Comparison of ENCODE assay signal across 23 cellular contexts in genomic region chr10:112797221-112797620, GRCh38.
"Had no signal": no experiment of that assay in that cellular context is flagged by ENCODE, and none has a peak within 500 bp of the region (broad histone marks: within the 10 kb centered on the region; RNA-seq: fewer than 3 reads in every experiment).

No MANE protein-coding gene starts in this region.

- H3K27me3 Mint-ChIP-seq: effector memory CD8-positive, alpha-beta T cell; naive thymus-derived CD4-positive, alpha-beta T cell; stimulated activated memory B cell treated with anti-CD40 and anti-IgM and Interleukin-4, amounts not matched to agents 10 μg/mL and 1 μg/mL and 100 μg/mL, for 72 hours; stimulated activated naive CD8-positive, alpha-beta T cell treated with anti-CD3 and anti-CD28 coated beads, Interleukin-15, Interleukin-2, amounts not matched to agents 100 ng/mL and 50 ng/mL, for 24 hours had no signal

- ATAC-seq: effector memory CD8-positive, alpha-beta T cell; gastroesophageal sphincter; left lobe of liver; naive thymus-derived CD4-positive, alpha-beta T cell; sciatic nerve; stimulated activated memory B cell treated with anti-CD40 and anti-IgM and Interleukin-4, amounts not matched to agents 10 μg/mL and 1 μg/mL and 100 μg/mL, for 72 hours had no signal

- H3K4me1 ChIP-seq: spleen had no signal

- H3K27ac ChIP-seq: esophagus squamous epithelium, gastroesophageal sphincter, neutrophil, spleen, tibial artery, upper lobe of left lung, vagina had no signal

- H3K9me3 Mint-ChIP-seq: effector memory CD8-positive, alpha-beta T cell; naive thymus-derived CD4-positive, alpha-beta T cell; nephron progenitor cell; stimulated activated memory B cell treated with anti-CD40 and anti-IgM and Interleukin-4, amounts not matched to agents 10 μg/mL and 1 μg/mL and 100 μg/mL, for 72 hours; stimulated activated naive CD8-positive, alpha-beta T cell treated with anti-CD3 and anti-CD28 coated beads, Interleukin-15, Interleukin-2, amounts not matched to agents 100 ng/mL and 50 ng/mL, for 24 hours had no signal

- DNase-seq: cortex of kidney; effector memory CD8-positive, alpha-beta T cell; esophagus squamous epithelium; foreskin fibroblast; glutamatergic neuron; kidney glomerular epithelial cell; mammary epithelial cell; naive thymus-derived CD4-positive, alpha-beta T cell; nephron progenitor cell; posterior cingulate gyrus; spleen; stimulated activated CD4-positive, alpha-beta T cell treated with anti-CD3 and anti-CD28 coated beads, Interleukin-15, amount 100 ng/mL, for 24 hours; stimulated activated CD4-positive, alpha-beta T cell treated with anti-CD3 and anti-CD28 coated beads, Interleukin-1b, Interleukin-23, amount 100 ng/mL, for 48 hours; stimulated activated CD4-positive, alpha-beta T cell treated with anti-CD3 and anti-CD28 coated beads, Interleukin-4, amount 100 ng/mL, for 24 hours; tibial artery; upper lobe of left lung had no signal

- H3K36me3 ChIP-seq: esophagus squamous epithelium, gastroesophageal sphincter, neutrophil, tibial artery, upper lobe of left lung, vagina had no signal

- H3K4me1 Mint-ChIP-seq: stimulated activated memory B cell treated with anti-CD40 and anti-IgM and Interleukin-4, amounts not matched to agents 10 μg/mL and 1 μg/mL and 100 μg/mL, for 72 hours had no signal

- H3K4me3 Mint-ChIP-seq: effector memory CD8-positive, alpha-beta T cell; naive thymus-derived CD4-positive, alpha-beta T cell; nephron progenitor cell; stimulated activated memory B cell treated with anti-CD40 and anti-IgM and Interleukin-4, amounts not matched to agents 10 μg/mL and 1 μg/mL and 100 μg/mL, for 72 hours; stimulated activated naive CD8-positive, alpha-beta T cell treated with anti-CD3 and anti-CD28 coated beads, Interleukin-15, Interleukin-2, amounts not matched to agents 100 ng/mL and 50 ng/mL, for 24 hours had no signal

- H3K9me3 ChIP-seq: esophagus squamous epithelium, gastroesophageal sphincter, neutrophil, spleen, tibial artery, upper lobe of left lung, vagina had no signal

- H3K27ac Mint-ChIP-seq: effector memory CD8-positive, alpha-beta T cell; naive thymus-derived CD4-positive, alpha-beta T cell; nephron progenitor cell; stimulated activated memory B cell treated with anti-CD40 and anti-IgM and Interleukin-4, amounts not matched to agents 10 μg/mL and 1 μg/mL and 100 μg/mL, for 72 hours; stimulated activated naive CD8-positive, alpha-beta T cell treated with anti-CD3 and anti-CD28 coated beads, Interleukin-15, Interleukin-2, amounts not matched to agents 100 ng/mL and 50 ng/mL, for 24 hours had no signal

- H3K27me3 ChIP-seq: esophagus squamous epithelium, gastroesophageal sphincter, neutrophil, spleen, tibial artery, upper lobe of left lung, vagina had no signal

- H3K4me3 ChIP-seq: esophagus squamous epithelium, gastroesophageal sphincter, spleen, tibial artery, upper lobe of left lung, vagina had no signal
